ENCODE assay signal across 8 cellular contexts in the genomic region with DNA sequence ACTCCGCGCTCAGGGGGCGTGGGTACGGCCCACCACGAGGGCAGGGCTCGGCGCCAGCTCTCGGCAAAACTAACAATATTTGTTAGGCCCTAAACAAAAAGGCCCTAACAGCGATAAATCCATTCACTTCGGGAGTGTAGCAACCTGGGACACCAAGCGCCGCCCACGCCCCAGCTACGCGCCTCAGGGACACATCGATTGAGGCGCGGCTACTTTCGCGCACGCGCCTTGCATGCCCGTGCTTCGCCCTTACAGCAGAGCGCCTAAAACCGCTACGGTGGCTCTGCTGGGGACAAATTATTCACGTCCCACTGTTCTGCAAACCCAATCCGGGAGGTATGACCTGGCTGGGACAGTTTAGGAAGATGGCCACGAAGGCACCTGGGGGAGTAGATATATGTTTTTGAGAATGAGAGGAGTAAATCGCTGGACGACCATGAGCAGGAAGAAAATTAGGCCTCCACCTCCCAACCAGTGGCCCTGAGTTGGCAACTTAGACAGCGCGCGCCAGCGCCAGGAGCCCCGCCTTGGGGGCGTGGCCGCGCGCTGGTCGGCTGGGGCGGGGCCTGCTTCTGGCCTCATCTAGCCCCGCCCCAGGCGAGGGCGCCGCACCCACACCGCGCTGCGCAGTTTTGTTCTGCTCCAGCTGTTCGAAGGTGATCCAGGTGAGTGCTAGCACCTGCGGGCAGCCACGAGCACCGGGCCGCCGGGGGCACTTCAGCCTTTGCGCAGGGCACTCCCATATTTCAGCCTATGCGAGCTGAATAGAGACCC.
DNase-seq lines count a peak whose midpoint lies in the region; ATAC-seq and TF ChIP-seq lines count a peak whose summit lies in the region.

A gene (plus strand): TSS at position 606 of the 774 bp plus-strand sequence. CDS start 18,614 bp downstream, outside the sequence.

- peaks cover 5% of the 10 kb centered on the region for H3K36me3 Mint-ChIP-seq in central memory CD8-positive, alpha-beta T cell (ENCODE audit: insufficient read depth)

- no peak within 1 kb of the TSS for H3K4me3 Mint-ChIP-seq in central memory CD8-positive, alpha-beta T cell

- peak; percentile 55 for TF ChIP-seq POLR2A in GM19099 (IDR thresholded peaks at IDR 0.05; ENCODE audit: extremely low read depth, insufficient read length, low read depth)

- peaks cover 16% of the 10 kb centered on the region for H3K4me1 Mint-ChIP-seq in central memory CD8-positive, alpha-beta T cell

- no peaks in the 10 kb centered on the region for H3K9me3 Mint-ChIP-seq in central memory CD8-positive, alpha-beta T cell

- no peaks in the 10 kb centered on the region for H3K27me3 Mint-ChIP-seq in central memory CD8-positive, alpha-beta T cell

- DNase-seq in AML-193 (lab: John Stamatoyannopoulos, UW) (peak; percentile 87 to 88), NCI-H446 treated with DMSO at 0.1 percent for 48 hours (lab: John Stamatoyannopoulos, UW) (peak; percentile 92), iris pigment epithelial cell (ENCODE audit: low read depth) (peak; percentile 96)
- peak; percentile 89 for DNase-seq in central memory CD8-positive, alpha-beta T cell (ENCODE audit: low spot score in 2 of 2)
- peak; percentile 89 to 91 for DNase-seq in stimulated activated CD4-positive, alpha-beta T cell treated with anti-CD3 and anti-CD28 coated beads, Interleukin-12 subunit alpha, Interleukin-12 subunit beta, amount 100 ng/mL, for 24 hours (ENCODE audit: low read depth in 2 of 2)

- H3K27ac Mint-ChIP-seq in central memory CD8-positive, alpha-beta T cell (ENCODE audit: low read depth) = no peak within 1 kb of the TSS

- peak; percentile 63 for ATAC-seq in HG03378 (IDR thresholded peaks at IDR 0.05; ENCODE audit: unreplicated experiment)
- ATAC-seq in activated CD4-positive, CD25-positive, alpha-beta regulatory T cell treated with anti-CD3 and anti-CD28 coated beads, Interleukin-2, amount 50 U/mL, for 24 hours = peak; percentile 89 to 93
- ATAC-seq in central memory CD8-positive, alpha-beta T cell (replicated peaks; ENCODE audit: extremely low read depth, poor library complexity, severe bottlenecking) = peak; percentile 93

Comparison
In these comparisons a context has a peak if more than half of its experiments do, and no peak if none do; other contexts are left out.
1. Peak in every context shown above with its lines: DNase-seq and ATAC-seq.